Comparison of ENCODE assay signal across 1 cellular context in the genomic region with DNA sequence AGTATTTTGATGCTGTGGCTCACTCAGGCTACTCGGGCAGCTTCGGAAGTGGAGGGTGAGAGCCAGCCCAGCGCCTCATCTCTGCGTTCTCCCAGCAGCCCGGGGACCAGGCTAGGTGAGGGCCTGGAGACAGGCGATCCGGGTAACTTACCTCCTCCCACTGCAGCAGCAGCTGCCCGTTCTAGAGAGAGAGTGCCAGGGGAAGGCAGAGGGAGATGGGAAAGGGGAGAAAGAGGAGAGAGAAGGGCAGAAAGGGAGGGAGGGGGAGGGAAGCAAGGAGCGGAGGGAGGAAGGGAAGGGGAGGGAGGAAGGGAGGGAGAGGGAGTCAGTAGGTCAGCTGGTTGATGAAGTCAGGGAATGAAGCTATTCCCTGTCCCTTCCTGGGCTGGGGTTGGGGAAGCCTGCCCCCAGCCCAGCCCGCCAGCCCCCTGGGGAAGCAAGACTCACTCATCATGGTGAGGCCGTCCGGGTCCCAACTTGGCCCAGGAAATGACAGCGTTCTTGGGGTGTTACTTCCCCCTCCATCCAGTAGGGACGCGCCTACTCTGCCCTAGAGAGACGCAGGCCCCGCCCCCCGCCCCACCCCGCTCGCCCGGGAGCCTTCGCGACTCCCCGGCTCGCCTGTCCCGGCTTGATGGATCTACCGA.
A peak's percentile ranks its signal among the peaks of the same experiment; 100 is the strongest.
TF ChIP-seq lines count a peak whose summit lies in the region.

A gene with protein sequence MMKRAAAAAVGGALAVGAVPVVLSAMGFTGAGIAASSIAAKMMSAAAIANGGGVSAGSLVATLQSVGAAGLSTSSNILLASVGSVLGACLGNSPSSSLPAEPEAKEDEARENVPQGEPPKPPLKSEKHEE (minus strand): TSS at position 494 of the 647 bp plus-strand sequence. CDS start 40 bp downstream, at position 454.

TF ChIP-seq in H1, 55 proteins besides CTCF, POLR2A, EP300 and RAD21 (continued from another document):
- TF ChIP-seq KDM1A (IDR thresholded peaks at IDR 0.05; ENCODE audit: borderline replicate concordance, low read length) (peak; percentile 16; the same call in 1 of the 2 replicates), ASH2L (IDR thresholded peaks at IDR 0.05; ENCODE audit: low read length) (peak; percentile 77), FOSL1 (IDR thresholded peaks at IDR 0.05; ENCODE audit: insufficient read depth, low read depth, low read length) (no peak), BCL11A (IDR thresholded peaks at IDR 0.05; ENCODE audit: low read depth in 2 of 2, low read length in 2 of 2) (no peak), SAP30 (IDR thresholded peaks at IDR 0.05; ENCODE audit: insufficient read depth, insufficient replicate concordance, low read length) (peak; percentile 65), YY1 (IDR thresholded peaks at IDR 0.05; ENCODE audit: low read depth, low read length) (peak; percentile 41), CTBP2 (IDR thresholded peaks at IDR 0.05; ENCODE audit: borderline replicate concordance, insufficient read depth, insufficient read length, low read length) (peak; percentile 89), SIRT6 (IDR thresholded peaks at IDR 0.05; ENCODE audit: low read length) (no peak), SUZ12 (IDR thresholded peaks at IDR 0.05; ENCODE audit: low read length) (peak; percentile 46; the same call in 1 of the 2 replicates), RBBP5 (IDR thresholded peaks at IDR 0.05; ENCODE audit: borderline replicate concordance, low read depth, low read length) (peak; percentile 87; the same call in 1 of the 2 replicates), SIN3A (conservative IDR thresholded peaks at IDR 0.05 in 1 of 2, IDR thresholded peaks at IDR 0.05 in 1 of 2; ENCODE audit: low read depth in 1 of 2, low read length in 2 of 2) (peak; percentile 64 to 89; a peak in 2 of 4 replicates), SP1 (IDR thresholded peaks at IDR 0.05; ENCODE audit: low read depth, low read length) (peak; percentile 19; the same call in 1 of the 2 replicates), EGR1 (IDR thresholded peaks at IDR 0.05; ENCODE audit: borderline replicate concordance, low read depth, low read length) (peak; percentile 92), HDAC2 (IDR thresholded peaks at IDR 0.05; ENCODE audit: borderline replicate concordance in 1 of 2, low read depth in 2 of 2, low read length in 2 of 2) (0 out of 4 replicates have a peak, but pooled peaks of 1 of the 2 experiments have one; percentile 24)
- TF ChIP-seq, protein P1, sequence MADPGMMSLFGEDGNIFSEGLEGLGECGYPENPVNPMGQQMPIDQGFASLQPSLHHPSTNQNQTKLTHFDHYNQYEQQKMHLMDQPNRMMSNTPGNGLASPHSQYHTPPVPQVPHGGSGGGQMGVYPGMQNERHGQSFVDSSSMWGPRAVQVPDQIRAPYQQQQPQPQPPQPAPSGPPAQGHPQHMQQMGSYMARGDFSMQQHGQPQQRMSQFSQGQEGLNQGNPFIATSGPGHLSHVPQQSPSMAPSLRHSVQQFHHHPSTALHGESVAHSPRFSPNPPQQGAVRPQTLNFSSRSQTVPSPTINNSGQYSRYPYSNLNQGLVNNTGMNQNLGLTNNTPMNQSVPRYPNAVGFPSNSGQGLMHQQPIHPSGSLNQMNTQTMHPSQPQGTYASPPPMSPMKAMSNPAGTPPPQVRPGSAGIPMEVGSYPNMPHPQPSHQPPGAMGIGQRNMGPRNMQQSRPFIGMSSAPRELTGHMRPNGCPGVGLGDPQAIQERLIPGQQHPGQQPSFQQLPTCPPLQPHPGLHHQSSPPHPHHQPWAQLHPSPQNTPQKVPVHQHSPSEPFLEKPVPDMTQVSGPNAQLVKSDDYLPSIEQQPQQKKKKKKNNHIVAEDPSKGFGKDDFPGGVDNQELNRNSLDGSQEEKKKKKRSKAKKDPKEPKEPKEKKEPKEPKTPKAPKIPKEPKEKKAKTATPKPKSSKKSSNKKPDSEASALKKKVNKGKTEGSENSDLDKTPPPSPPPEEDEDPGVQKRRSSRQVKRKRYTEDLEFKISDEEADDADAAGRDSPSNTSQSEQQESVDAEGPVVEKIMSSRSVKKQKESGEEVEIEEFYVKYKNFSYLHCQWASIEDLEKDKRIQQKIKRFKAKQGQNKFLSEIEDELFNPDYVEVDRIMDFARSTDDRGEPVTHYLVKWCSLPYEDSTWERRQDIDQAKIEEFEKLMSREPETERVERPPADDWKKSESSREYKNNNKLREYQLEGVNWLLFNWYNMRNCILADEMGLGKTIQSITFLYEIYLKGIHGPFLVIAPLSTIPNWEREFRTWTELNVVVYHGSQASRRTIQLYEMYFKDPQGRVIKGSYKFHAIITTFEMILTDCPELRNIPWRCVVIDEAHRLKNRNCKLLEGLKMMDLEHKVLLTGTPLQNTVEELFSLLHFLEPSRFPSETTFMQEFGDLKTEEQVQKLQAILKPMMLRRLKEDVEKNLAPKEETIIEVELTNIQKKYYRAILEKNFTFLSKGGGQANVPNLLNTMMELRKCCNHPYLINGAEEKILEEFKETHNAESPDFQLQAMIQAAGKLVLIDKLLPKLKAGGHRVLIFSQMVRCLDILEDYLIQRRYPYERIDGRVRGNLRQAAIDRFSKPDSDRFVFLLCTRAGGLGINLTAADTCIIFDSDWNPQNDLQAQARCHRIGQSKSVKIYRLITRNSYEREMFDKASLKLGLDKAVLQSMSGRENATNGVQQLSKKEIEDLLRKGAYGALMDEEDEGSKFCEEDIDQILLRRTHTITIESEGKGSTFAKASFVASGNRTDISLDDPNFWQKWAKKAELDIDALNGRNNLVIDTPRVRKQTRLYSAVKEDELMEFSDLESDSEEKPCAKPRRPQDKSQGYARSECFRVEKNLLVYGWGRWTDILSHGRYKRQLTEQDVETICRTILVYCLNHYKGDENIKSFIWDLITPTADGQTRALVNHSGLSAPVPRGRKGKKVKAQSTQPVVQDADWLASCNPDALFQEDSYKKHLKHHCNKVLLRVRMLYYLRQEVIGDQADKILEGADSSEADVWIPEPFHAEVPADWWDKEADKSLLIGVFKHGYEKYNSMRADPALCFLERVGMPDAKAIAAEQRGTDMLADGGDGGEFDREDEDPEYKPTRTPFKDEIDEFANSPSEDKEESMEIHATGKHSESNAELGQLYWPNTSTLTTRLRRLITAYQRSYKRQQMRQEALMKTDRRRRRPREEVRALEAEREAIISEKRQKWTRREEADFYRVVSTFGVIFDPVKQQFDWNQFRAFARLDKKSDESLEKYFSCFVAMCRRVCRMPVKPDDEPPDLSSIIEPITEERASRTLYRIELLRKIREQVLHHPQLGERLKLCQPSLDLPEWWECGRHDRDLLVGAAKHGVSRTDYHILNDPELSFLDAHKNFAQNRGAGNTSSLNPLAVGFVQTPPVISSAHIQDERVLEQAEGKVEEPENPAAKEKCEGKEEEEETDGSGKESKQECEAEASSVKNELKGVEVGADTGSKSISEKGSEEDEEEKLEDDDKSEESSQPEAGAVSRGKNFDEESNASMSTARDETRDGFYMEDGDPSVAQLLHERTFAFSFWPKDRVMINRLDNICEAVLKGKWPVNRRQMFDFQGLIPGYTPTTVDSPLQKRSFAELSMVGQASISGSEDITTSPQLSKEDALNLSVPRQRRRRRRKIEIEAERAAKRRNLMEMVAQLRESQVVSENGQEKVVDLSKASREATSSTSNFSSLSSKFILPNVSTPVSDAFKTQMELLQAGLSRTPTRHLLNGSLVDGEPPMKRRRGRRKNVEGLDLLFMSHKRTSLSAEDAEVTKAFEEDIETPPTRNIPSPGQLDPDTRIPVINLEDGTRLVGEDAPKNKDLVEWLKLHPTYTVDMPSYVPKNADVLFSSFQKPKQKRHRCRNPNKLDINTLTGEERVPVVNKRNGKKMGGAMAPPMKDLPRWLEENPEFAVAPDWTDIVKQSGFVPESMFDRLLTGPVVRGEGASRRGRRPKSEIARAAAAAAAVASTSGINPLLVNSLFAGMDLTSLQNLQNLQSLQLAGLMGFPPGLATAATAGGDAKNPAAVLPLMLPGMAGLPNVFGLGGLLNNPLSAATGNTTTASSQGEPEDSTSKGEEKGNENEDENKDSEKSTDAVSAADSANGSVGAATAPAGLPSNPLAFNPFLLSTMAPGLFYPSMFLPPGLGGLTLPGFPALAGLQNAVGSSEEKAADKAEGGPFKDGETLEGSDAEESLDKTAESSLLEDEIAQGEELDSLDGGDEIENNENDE (IDR thresholded peaks at IDR 0.05; ENCODE audit: insufficient replicate concordance, low read length): no peak
- TF ChIP-seq, protein P2, sequence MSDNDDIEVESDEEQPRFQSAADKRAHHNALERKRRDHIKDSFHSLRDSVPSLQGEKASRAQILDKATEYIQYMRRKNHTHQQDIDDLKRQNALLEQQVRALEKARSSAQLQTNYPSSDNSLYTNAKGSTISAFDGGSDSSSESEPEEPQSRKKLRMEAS (IDR thresholded peaks at IDR 0.05): peak; percentile 43; the same call in 1 of the 2 replicates
